ENCODE assay signal across 15 cellular contexts in the genomic region with DNA sequence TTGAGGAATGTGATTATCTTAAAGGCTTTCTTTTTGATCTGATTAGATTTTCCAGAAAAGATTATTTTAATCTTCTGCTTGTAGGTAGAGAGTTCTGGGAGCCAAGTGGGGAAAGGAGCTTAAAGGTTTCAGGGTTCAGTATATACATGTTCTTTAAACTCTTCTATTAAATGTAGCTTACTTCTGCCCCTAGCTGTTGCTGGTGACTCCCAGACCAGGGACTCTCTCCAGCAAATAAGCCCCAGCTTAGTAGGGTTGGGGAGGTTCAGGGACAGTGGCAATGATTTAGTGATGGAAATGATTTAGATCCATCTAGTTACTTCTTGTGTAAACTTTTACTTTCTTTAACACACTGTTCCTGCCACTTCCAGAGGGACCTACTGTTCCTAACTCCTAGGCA.
A peak's percentile ranks its signal among the peaks of the same experiment; 100 is the strongest.
DNase-seq lines count a peak whose midpoint lies in the region; ATAC-seq, FAIRE-seq and TF ChIP-seq lines count a peak whose summit lies in the region.
"Had no signal": no experiment of that assay in that cellular context is flagged by ENCODE, and none has a peak within 500 bp of the region (broad histone marks: within the 10 kb centered on the region; RNA-seq: fewer than 3 reads in every experiment).

No MANE protein-coding gene starts in this region.

- no peaks in the 10 kb centered on the region for H3K4me1 ChIP-seq in psoas muscle

- H3K9me3 ChIP-seq in psoas muscle: no peaks in the 10 kb centered on the region

- peak overlapping the region; percentile 57 for H3K27ac Mint-ChIP-seq in endothelial cell (ENCODE audit: unreplicated experiment)
- no peak overlapping the region for H3K27ac Mint-ChIP-seq in activated naive CD4-positive, alpha-beta T cell treated with anti-CD3 and anti-CD28 coated beads for 36 hours
- H3K27ac Mint-ChIP-seq: B cell, IgD-negative memory B cell had no signal

- peak overlapping the region; percentile 17 for H3K27ac ChIP-seq in psoas muscle
- H3K27ac ChIP-seq: RWPE1 had no signal

- DNase-seq in D721Med (ENCODE audit: insufficient read length, low spot score): no peak
- DNase-seq in SK-MEL-5 (ENCODE audit: low read depth, low spot score): peak; percentile 11
- no peak for DNase-seq in endothelial cell (ENCODE audit: low spot score)
- no peak for DNase-seq in psoas muscle
- DNase-seq in kidney glomerular epithelial cell (lab: John Stamatoyannopoulos, UW): no peak
- no peak for DNase-seq in activated naive CD4-positive, alpha-beta T cell treated with anti-CD3 and anti-CD28 coated beads for 36 hours
- no peak for DNase-seq in NCI-H748 (lab: John Stamatoyannopoulos, UW; ENCODE audit: unreplicated experiment)
- DNase-seq: ACHN; CD4-positive, alpha-beta memory T cell; NCI-H1417; NCI-H2029 had no signal

- H3K4me3 Mint-ChIP-seq in endothelial cell (ENCODE audit: unreplicated experiment): no peak overlapping the region
- H3K4me3 Mint-ChIP-seq in activated naive CD4-positive, alpha-beta T cell treated with anti-CD3 and anti-CD28 coated beads for 36 hours: no peak overlapping the region
- H3K4me3 Mint-ChIP-seq: B cell; CD4-positive, alpha-beta memory T cell; IgD-negative memory B cell had no signal

- intact Hi-C loops in psoas muscle (cut with DNase I): loop anchor here in 1 of 2 donors (5.0 kb wide), 1 partner anchor 37 kb away; no protein-coding TSS in a partner anchor
- intact Hi-C loops in activated naive CD4-positive, alpha-beta T cell treated with anti-CD3 and anti-CD28 coated beads for 36 hours (cut with micrococcal nuclease): no loop called here

- H3K9me3 Mint-ChIP-seq in endothelial cell (ENCODE audit: unreplicated experiment): no peaks in the 10 kb centered on the region
- peaks cover 3% of the 10 kb centered on the region for H3K9me3 Mint-ChIP-seq in activated naive CD4-positive, alpha-beta T cell treated with anti-CD3 and anti-CD28 coated beads for 36 hours

- peak; percentile 99 for FAIRE-seq in D721Med (lab: Jason Lieb, UNC)

- no peaks in the 10 kb centered on the region for H3K27me3 ChIP-seq in psoas muscle (ENCODE audit: insufficient read depth in 3 of 3, low read length in 2 of 3)

- H3K4me3 ChIP-seq in psoas muscle: no peak overlapping the region

- H3K4me1 Mint-ChIP-seq in endothelial cell (ENCODE audit: unreplicated experiment): no peaks in the 10 kb centered on the region
- no peaks in the 10 kb centered on the region for H3K4me1 Mint-ChIP-seq in activated naive CD4-positive, alpha-beta T cell treated with anti-CD3 and anti-CD28 coated beads for 36 hours (ENCODE audit: low read depth)
- H3K4me1 Mint-ChIP-seq: B cell; CD4-positive, alpha-beta memory T cell; IgD-negative memory B cell had no signal

- H3K27me3 Mint-ChIP-seq in endothelial cell (ENCODE audit: unreplicated experiment): no peaks in the 10 kb centered on the region
- H3K27me3 Mint-ChIP-seq in activated naive CD4-positive, alpha-beta T cell treated with anti-CD3 and anti-CD28 coated beads for 36 hours (ENCODE audit: low read depth): no peaks in the 10 kb centered on the region
- H3K27me3 Mint-ChIP-seq: B cell; CD4-positive, alpha-beta memory T cell; IgD-negative memory B cell had no signal

- in situ Hi-C loops in SK-MEL-5 (cut with HindIII; ENCODE audit: low pct_unique_long_range_greater_than_20kb, low sequenced_read_pairs): no loop called here

- TF ChIP-seq CTCF in D721Med (IDR thresholded peaks at IDR 0.05; ENCODE audit: insufficient read depth, missing control alignments) (peak; percentile 32), endothelial cell (IDR thresholded peaks at IDR 0.05; ENCODE audit: unreplicated experiment) (no peak), psoas muscle (IDR thresholded peaks at IDR 0.05) (no peak)

- CTCF ChIA-PET in activated naive CD4-positive, alpha-beta T cell treated with anti-CD3 and anti-CD28 coated beads for 36 hours (lab: Charles Lee): interaction anchor here (0.7 kb wide), 1 partner anchor 56 kb away, joined by 3 read pairs; no protein-coding TSS in a partner anchor

- H3K36me3 ChIP-seq in psoas muscle (ENCODE audit: insufficient read depth in 1 of 2, low read depth in 1 of 2): peaks cover 3 to 100% of the 10 kb centered on the region in 2 donors

- peaks cover 27% of the 10 kb centered on the region for H3K36me3 Mint-ChIP-seq in endothelial cell (ENCODE audit: low read depth, unreplicated experiment)
- peaks cover 51% of the 10 kb centered on the region for H3K36me3 Mint-ChIP-seq in activated naive CD4-positive, alpha-beta T cell treated with anti-CD3 and anti-CD28 coated beads for 36 hours (ENCODE audit: low read depth)

- ATAC-seq in psoas muscle: no peak
- ATAC-seq: HCT116 had no signal
